In the genomic region with DNA sequence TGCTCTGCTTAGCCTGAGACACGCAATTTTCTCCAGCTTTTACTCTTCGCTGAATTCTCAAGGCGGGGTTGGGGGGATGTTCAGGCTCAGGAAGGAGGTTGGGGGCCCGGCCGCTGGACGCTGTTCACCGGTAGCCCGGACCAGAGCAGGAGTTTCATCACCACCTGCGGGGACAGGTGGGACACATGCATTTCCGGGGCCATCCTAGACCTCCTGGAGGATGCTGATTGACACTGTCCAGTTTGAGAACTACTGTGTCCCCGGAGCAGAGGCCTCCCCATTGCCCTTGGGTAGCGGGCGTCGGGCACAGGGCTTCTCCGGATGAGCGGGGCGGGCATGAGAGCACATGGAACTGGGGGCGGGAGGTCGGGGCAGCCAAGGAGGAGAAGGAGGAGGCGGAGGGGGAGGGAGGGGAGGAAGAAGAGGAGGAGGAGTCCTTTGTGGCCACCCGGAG, we compare ENCODE assay signal across 1 cellular context.
TF ChIP-seq lines count a peak whose summit lies in the region.

No MANE protein-coding gene starts in this region.

TF ChIP-seq in GM12878, 131 proteins besides CTCF, POLR2A, EP300 and RAD21 (continued from another document):
- TF ChIP-seq, protein P1, sequence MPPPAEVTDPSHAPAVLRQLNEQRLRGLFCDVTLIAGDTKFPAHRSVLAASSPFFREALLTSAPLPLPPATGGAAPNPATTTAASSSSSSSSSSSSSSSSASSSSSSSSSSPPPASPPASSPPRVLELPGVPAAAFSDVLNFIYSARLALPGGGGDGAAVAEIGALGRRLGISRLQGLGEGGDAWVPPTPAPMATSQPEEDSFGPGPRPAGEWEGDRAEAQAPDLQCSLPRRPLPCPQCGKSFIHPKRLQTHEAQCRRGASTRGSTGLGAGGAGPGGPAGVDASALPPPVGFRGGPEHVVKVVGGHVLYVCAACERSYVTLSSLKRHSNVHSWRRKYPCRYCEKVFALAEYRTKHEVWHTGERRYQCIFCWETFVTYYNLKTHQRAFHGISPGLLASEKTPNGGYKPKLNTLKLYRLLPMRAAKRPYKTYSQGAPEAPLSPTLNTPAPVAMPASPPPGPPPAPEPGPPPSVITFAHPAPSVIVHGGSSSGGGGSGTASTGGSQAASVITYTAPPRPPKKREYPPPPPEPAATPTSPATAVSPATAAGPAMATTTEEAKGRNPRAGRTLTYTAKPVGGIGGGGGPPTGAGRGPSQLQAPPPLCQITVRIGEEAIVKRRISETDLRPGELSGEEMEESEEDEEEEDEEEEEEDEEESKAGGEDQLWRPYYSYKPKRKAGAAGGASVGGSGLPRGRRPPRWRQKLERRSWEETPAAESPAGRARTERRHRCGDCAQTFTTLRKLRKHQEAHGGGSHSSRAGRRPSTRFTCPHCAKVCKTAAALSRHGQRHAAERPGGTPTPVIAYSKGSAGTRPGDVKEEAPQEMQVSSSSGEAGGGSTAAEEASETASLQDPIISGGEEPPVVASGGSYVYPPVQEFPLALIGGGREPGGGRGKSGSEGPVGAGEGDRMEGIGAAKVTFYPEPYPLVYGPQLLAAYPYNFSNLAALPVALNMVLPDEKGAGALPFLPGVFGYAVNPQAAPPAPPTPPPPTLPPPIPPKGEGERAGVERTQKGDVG (CRISPR knock-in tag; IDR thresholded peaks at IDR 0.05): no peak
- TF ChIP-seq BRCA1 (IDR thresholded peaks at IDR 0.05; ENCODE audit: low read depth, low read length): no peak
- no peak for TF ChIP-seq CEBPB (IDR thresholded peaks at IDR 0.05; ENCODE audit: borderline replicate concordance in 1 of 2, low read depth in 2 of 2, low read length in 2 of 2)
- TF ChIP-seq BCLAF1 (IDR thresholded peaks at IDR 0.05): no peak
- TF ChIP-seq, protein P2, sequence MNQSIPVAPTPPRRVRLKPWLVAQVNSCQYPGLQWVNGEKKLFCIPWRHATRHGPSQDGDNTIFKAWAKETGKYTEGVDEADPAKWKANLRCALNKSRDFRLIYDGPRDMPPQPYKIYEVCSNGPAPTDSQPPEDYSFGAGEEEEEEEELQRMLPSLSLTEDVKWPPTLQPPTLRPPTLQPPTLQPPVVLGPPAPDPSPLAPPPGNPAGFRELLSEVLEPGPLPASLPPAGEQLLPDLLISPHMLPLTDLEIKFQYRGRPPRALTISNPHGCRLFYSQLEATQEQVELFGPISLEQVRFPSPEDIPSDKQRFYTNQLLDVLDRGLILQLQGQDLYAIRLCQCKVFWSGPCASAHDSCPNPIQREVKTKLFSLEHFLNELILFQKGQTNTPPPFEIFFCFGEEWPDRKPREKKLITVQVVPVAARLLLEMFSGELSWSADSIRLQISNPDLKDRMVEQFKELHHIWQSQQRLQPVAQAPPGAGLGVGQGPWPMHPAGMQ (IDR thresholded peaks at IDR 0.05; ENCODE audit: borderline replicate concordance): no peak
- TF ChIP-seq, protein P3, sequence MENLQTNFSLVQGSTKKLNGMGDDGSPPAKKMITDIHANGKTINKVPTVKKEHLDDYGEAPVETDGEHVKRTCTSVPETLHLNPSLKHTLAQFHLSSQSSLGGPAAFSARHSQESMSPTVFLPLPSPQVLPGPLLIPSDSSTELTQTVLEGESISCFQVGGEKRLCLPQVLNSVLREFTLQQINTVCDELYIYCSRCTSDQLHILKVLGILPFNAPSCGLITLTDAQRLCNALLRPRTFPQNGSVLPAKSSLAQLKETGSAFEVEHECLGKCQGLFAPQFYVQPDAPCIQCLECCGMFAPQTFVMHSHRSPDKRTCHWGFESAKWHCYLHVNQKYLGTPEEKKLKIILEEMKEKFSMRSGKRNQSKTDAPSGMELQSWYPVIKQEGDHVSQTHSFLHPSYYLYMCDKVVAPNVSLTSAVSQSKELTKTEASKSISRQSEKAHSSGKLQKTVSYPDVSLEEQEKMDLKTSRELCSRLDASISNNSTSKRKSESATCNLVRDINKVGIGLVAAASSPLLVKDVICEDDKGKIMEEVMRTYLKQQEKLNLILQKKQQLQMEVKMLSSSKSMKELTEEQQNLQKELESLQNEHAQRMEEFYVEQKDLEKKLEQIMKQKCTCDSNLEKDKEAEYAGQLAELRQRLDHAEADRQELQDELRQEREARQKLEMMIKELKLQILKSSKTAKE (IDR thresholded peaks at IDR 0.05; ENCODE audit: low read depth, poor library complexity, severe bottlenecking): no peak
- no peak for TF ChIP-seq TARDBP (IDR thresholded peaks at IDR 0.05; ENCODE audit: borderline replicate concordance)
- no peak for TF ChIP-seq RELA (IDR thresholded peaks at IDR 0.05; ENCODE audit: borderline replicate concordance, partially characterized antibody)
- TF ChIP-seq CHD2 (IDR thresholded peaks at IDR 0.05; ENCODE audit: borderline replicate concordance, low read depth, low read length): no peak
- no peak for TF ChIP-seq MYC (IDR thresholded peaks at IDR 0.05; ENCODE audit: insufficient read depth, insufficient read length, insufficient replicate concordance, low read length, severe bottlenecking)
- TF ChIP-seq NRF1 (conservative IDR thresholded peaks at IDR 0.05; ENCODE audit: low read depth, low read length): no peak
- TF ChIP-seq RB1 (IDR thresholded peaks at IDR 0.05; ENCODE audit: borderline replicate concordance): no peak
- TF ChIP-seq HDGF (IDR thresholded peaks at IDR 0.05): no peak
TF ChIP-seq in GM12878: peak in this region for 0.
